11 cellular contexts compared by ENCODE assay signal in genomic region chr7:87300756-87301155, GRCh38.
"Had no signal": no experiment of that assay in that cellular context is flagged by ENCODE, and none has a peak within 500 bp of the region (broad histone marks: within the 10 kb centered on the region; RNA-seq: fewer than 3 reads in every experiment).

No MANE protein-coding gene starts in this region.

- DNase-seq: GM23248, GOT3, H7, H9, HCEC 1CT, HFFc6 had no signal

- ATAC-seq: GM23338, HCT116 had no signal

- FAIRE-seq: H1, H54 had no signal

- H2AFZ ChIP-seq: GM23248, GM23338 had no signal

- H3K4me2 ChIP-seq: GM23338 had no signal

- H3K9ac ChIP-seq: GM23248 had no signal

- H3K4me3 ChIP-seq: GM23248, GM23338, HAP-1 had no signal

- H3K9me3 ChIP-seq: HAP-1 had no signal

- H3K4me1 ChIP-seq: HAP-1 had no signal

- H3K27ac ChIP-seq: GM23248 had no signal

- H3K36me3 ChIP-seq: HAP-1 had no signal
